In genomic region chr4:112127736-112128322, GRCh38 we compare ENCODE assay signal across 2 cellular contexts.
TF ChIP-seq lines count a peak whose summit lies in the region.

No MANE protein-coding gene starts in this region.

TF ChIP-seq in WTC11, 78 proteins besides CTCF, POLR2A, EP300 and RAD21 (continued from another document):
- no peak for TF ChIP-seq IRF1 (CRISPR knock-in tag; IDR thresholded peaks at IDR 0.05)
- no peak for TF ChIP-seq PREB (CRISPR knock-in tag; IDR thresholded peaks at IDR 0.05; ENCODE audit: borderline replicate concordance)
- TF ChIP-seq, protein P1, sequence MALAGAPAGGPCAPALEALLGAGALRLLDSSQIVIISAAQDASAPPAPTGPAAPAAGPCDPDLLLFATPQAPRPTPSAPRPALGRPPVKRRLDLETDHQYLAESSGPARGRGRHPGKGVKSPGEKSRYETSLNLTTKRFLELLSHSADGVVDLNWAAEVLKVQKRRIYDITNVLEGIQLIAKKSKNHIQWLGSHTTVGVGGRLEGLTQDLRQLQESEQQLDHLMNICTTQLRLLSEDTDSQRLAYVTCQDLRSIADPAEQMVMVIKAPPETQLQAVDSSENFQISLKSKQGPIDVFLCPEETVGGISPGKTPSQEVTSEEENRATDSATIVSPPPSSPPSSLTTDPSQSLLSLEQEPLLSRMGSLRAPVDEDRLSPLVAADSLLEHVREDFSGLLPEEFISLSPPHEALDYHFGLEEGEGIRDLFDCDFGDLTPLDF (CRISPR knock-in tag; IDR thresholded peaks at IDR 0.05), result no peak
- TF ChIP-seq ZSCAN18 (CRISPR knock-in tag; IDR thresholded peaks at IDR 0.05), result no peak
- TF ChIP-seq MYBL2 (CRISPR knock-in tag; IDR thresholded peaks at IDR 0.05), result no peak
- TF ChIP-seq USF1 (CRISPR knock-in tag; IDR thresholded peaks at IDR 0.05), result no peak
- no peak for TF ChIP-seq NFE2L1 (CRISPR knock-in tag; IDR thresholded peaks at IDR 0.05)
- TF ChIP-seq TEAD1 (CRISPR knock-in tag; IDR thresholded peaks at IDR 0.05), result no peak
- TF ChIP-seq SOX15 (CRISPR knock-in tag; IDR thresholded peaks at IDR 0.05), result no peak
- TF ChIP-seq HMGA2 (CRISPR knock-in tag; IDR thresholded peaks at IDR 0.05), result no peak
- no peak for TF ChIP-seq ZNF396 (CRISPR knock-in tag; IDR thresholded peaks at IDR 0.05; ENCODE audit: borderline replicate concordance)
- no peak for TF ChIP-seq PRDM15 (CRISPR knock-in tag; IDR thresholded peaks at IDR 0.05)
- TF ChIP-seq PRRX2 (CRISPR knock-in tag; IDR thresholded peaks at IDR 0.05), result no peak

TF ChIP-seq in HepG2, 621 proteins besides CTCF, POLR2A, EP300 and RAD21 (continued from another document):
- TF ChIP-seq SNAPC5 (CRISPR knock-in tag; IDR thresholded peaks at IDR 0.05; ENCODE audit: borderline replicate concordance), result no peak
- no peak for TF ChIP-seq ZNF224 (CRISPR knock-in tag; IDR thresholded peaks at IDR 0.05)
- TF ChIP-seq, protein P2, sequence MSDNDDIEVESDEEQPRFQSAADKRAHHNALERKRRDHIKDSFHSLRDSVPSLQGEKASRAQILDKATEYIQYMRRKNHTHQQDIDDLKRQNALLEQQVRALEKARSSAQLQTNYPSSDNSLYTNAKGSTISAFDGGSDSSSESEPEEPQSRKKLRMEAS (IDR thresholded peaks at IDR 0.05), result no peak
- TF ChIP-seq, protein P3, sequence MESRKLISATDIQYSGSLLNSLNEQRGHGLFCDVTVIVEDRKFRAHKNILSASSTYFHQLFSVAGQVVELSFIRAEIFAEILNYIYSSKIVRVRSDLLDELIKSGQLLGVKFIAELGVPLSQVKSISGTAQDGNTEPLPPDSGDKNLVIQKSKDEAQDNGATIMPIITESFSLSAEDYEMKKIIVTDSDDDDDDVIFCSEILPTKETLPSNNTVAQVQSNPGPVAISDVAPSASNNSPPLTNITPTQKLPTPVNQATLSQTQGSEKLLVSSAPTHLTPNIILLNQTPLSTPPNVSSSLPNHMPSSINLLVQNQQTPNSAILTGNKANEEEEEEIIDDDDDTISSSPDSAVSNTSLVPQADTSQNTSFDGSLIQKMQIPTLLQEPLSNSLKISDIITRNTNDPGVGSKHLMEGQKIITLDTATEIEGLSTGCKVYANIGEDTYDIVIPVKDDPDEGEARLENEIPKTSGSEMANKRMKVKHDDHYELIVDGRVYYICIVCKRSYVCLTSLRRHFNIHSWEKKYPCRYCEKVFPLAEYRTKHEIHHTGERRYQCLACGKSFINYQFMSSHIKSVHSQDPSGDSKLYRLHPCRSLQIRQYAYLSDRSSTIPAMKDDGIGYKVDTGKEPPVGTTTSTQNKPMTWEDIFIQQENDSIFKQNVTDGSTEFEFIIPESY (CRISPR knock-in tag; IDR thresholded peaks at IDR 0.05), result no peak
- TF ChIP-seq ZNF326 (CRISPR knock-in tag; IDR thresholded peaks at IDR 0.05; ENCODE audit: borderline replicate concordance), result no peak
- TF ChIP-seq ZBTB21 (CRISPR knock-in tag; IDR thresholded peaks at IDR 0.05), result no peak
- TF ChIP-seq GPN1 (CRISPR knock-in tag; IDR thresholded peaks at IDR 0.05; ENCODE audit: borderline replicate concordance), result no peak
- no peak for TF ChIP-seq THAP11 (CRISPR knock-in tag; IDR thresholded peaks at IDR 0.05)
- TF ChIP-seq ZBTB25 (CRISPR knock-in tag; IDR thresholded peaks at IDR 0.05), result no peak
- no peak for TF ChIP-seq KMT2B (CRISPR knock-in tag; IDR thresholded peaks at IDR 0.05)
- TF ChIP-seq, protein P4, sequence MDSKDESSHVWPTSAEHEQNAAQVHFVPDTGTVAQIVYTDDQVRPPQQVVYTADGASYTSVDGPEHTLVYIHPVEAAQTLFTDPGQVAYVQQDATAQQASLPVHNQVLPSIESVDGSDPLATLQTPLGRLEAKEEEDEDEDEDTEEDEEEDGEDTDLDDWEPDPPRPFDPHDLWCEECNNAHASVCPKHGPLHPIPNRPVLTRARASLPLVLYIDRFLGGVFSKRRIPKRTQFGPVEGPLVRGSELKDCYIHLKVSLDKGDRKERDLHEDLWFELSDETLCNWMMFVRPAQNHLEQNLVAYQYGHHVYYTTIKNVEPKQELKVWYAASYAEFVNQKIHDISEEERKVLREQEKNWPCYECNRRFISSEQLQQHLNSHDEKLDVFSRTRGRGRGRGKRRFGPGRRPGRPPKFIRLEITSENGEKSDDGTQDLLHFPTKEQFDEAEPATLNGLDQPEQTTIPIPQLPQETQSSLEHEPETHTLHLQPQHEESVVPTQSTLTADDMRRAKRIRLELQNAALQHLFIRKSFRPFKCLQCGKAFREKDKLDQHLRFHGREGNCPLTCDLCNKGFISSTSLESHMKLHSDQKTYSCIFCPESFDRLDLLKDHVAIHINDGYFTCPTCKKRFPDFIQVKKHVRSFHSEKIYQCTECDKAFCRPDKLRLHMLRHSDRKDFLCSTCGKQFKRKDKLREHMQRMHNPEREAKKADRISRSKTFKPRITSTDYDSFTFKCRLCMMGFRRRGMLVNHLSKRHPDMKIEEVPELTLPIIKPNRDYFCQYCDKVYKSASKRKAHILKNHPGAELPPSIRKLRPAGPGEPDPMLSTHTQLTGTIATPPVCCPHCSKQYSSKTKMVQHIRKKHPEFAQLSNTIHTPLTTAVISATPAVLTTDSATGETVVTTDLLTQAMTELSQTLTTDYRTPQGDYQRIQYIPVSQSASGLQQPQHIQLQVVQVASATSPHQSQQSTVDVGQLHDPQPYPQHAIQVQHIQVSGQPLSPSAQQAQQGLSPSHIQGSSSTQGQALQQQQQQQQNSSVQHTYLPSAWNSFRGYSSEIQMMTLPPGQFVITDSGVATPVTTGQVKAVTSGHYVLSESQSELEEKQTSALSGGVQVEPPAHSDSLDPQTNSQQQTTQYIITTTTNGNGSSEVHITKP (CRISPR knock-in tag; IDR thresholded peaks at IDR 0.05; ENCODE audit: low read depth), result no peak
- TF ChIP-seq STAT5B (CRISPR knock-in tag; IDR thresholded peaks at IDR 0.05), result no peak
- no peak for TF ChIP-seq ZNF572 (CRISPR knock-in tag; IDR thresholded peaks at IDR 0.05)
- no peak for TF ChIP-seq ZKSCAN8 (CRISPR knock-in tag; IDR thresholded peaks at IDR 0.05; ENCODE audit: borderline replicate concordance)
